18 cellular contexts compared by ENCODE assay signal in genomic region chr18:60975419-60975818, GRCh38.
"Had no signal": no experiment of that assay in that cellular context is flagged by ENCODE, and none has a peak within 500 bp of the region (broad histone marks: within the 10 kb centered on the region; RNA-seq: fewer than 3 reads in every experiment).

No MANE protein-coding gene starts in this region.

- DNase-seq: activated CD4-positive, alpha-beta T cell treated with anti-CD3 and anti-CD28 coated beads for 48 hours; activated CD4-positive, alpha-beta T cell treated with anti-CD3 and anti-CD28 coated beads, Interleukin-2, amount 50 U/mL, for 48 hours; activated CD8-positive, alpha-beta memory T cell treated with anti-CD3 and anti-CD28 coated beads for 24 hours; activated gamma-delta T cell; activated naive CD4-positive, alpha-beta T cell treated with anti-CD3 and anti-CD28 coated beads, Interleukin-2, amount 50 U/mL, for 16 hours; amniotic stem cell; brain microvascular endothelial cell; cortex of kidney; islet precursor cell; left cardiac atrium; left ventricle myocardium superior; naive thymus-derived CD8-positive, alpha-beta T cell; posterior cingulate gyrus; right cardiac atrium; stimulated activated naive CD4-positive, alpha-beta T cell treated with Interleukin-2 at 50 U/mL for 16 hours had no signal

- ATAC-seq: activated CD4-positive, CD25-positive, alpha-beta regulatory T cell treated with anti-CD3 and anti-CD28 coated beads, Interleukin-2, amount 50 U/mL, for 24 hours; left cardiac atrium; left ventricle myocardium superior; naive thymus-derived CD8-positive, alpha-beta T cell; right cardiac atrium had no signal

- H3K4me3 ChIP-seq: esophagus muscularis mucosa, tibial nerve had no signal
